In genomic region chr2:98559581-98559980, GRCh38 we compare ENCODE assay signal across 14 cellular contexts. TPM values are rescaled to one million over a fixed set of nuclear protein-coding genes. Genes with fewer than 3 reads are reported as not detected.
DNase-seq lines count a peak whose midpoint lies in the region; ATAC-seq and TF ChIP-seq lines count a peak whose summit lies in the region.
"Had no signal": no experiment of that assay in that cellular context is flagged by ENCODE, and none has a peak within 500 bp of the region (broad histone marks: within the 10 kb centered on the region; RNA-seq: fewer than 3 reads in every experiment).

No MANE protein-coding gene starts in this region.

- no peak for ATAC-seq in CD8-positive, alpha-beta T cell
- ATAC-seq in naive B cell (ENCODE audit: low read depth in 2 of 2): no peak
- no peak for ATAC-seq in foreskin keratinocyte
- ATAC-seq: body of pancreas had no signal

- H3K4me2 ChIP-seq in GM23248 (ENCODE audit: unreplicated experiment): peak overlapping the region; percentile 64

- POLR2A ChIA-PET in CD8-positive, alpha-beta T cell (lab: Charles Lee): interaction anchor here (0.5 kb wide), 1 partner anchor 267 kb away, joined by 5 read pairs; no protein-coding TSS in a partner anchor

- H3K4me1 Mint-ChIP-seq in CD8-positive, alpha-beta T cell (ENCODE audit: low read depth): peaks cover 46% of the 10 kb centered on the region
- peaks cover 10 to 19% (median 12%) of the 10 kb centered on the region in 3 donors for H3K4me1 Mint-ChIP-seq in naive B cell

- DNase-seq in CD8-positive, alpha-beta T cell: no peak
- no peak for DNase-seq in GM23248
- DNase-seq in amniotic epithelial cell (ENCODE audit: low read depth): peak; percentile 10
- no peak for DNase-seq in naive B cell
- DNase-seq in T1000 (lab: John Stamatoyannopoulos, UW): no peak
- DNase-seq in COLO668 (lab: John Stamatoyannopoulos, UW; ENCODE audit: unreplicated experiment): no peak
- DNase-seq in HT-29 (ENCODE audit: low spot score): no peak
- DNase-seq in foreskin keratinocyte: no peak
- DNase-seq: body of pancreas, COR-L47, hypothalamus had no signal

- intact Hi-C loops in CD8-positive, alpha-beta T cell (cut with DNase I, micrococcal nuclease): no loop called here

- peak overlapping the region; percentile 79 for H3K27ac Mint-ChIP-seq in CD8-positive, alpha-beta T cell
- peak overlapping the region in 4 of 6 donors; percentile 21 to 82 (median 59) for H3K27ac Mint-ChIP-seq in naive B cell

- no peak overlapping the region for H3K27ac ChIP-seq in CD8-positive, alpha-beta T cell (ENCODE audit: low read depth, low read length)
- H3K27ac ChIP-seq in GM23248 (peak overlapping the region; percentile 59), foreskin keratinocyte (no peak overlapping the region)
- H3K27ac ChIP-seq: body of pancreas, HL-60, thyroid gland had no signal

- 98% methylated on average over 3 of the region's 3 CpGs for WGBS in GM23248 (ENCODE audit: low coverage in 1 of 2, low lambda C conversion rate in 2 of 2, missing lambda C conversion rate in 2 of 2), 2 experiments

- H3K27me3 Mint-ChIP-seq in CD8-positive, alpha-beta T cell (ENCODE audit: low read depth): no peaks in the 10 kb centered on the region
- no peaks in the 10 kb centered on the region for H3K27me3 Mint-ChIP-seq in naive B cell

- no peak overlapping the region for H3K4me3 ChIP-seq in CD8-positive, alpha-beta T cell (ENCODE audit: low read depth, low read length)
- no peak overlapping the region for H3K4me3 ChIP-seq in GM23248
- H3K4me3 ChIP-seq: body of pancreas, right atrium auricular region, thyroid gland had no signal

- no peaks in the 10 kb centered on the region for H3K27me3 ChIP-seq in CD8-positive, alpha-beta T cell (ENCODE audit: insufficient read depth, low read length)
- no peaks in the 10 kb centered on the region for H3K27me3 ChIP-seq in GM23248 (replicated peaks; ENCODE audit: insufficient read depth)
- no peaks in the 10 kb centered on the region for H3K27me3 ChIP-seq in foreskin keratinocyte
- H3K27me3 ChIP-seq: body of pancreas, right atrium auricular region, thyroid gland had no signal

- H3K9me3 Mint-ChIP-seq in CD8-positive, alpha-beta T cell: no peaks in the 10 kb centered on the region
- no peaks in the 10 kb centered on the region for H3K9me3 Mint-ChIP-seq in naive B cell

- H3K9me3 ChIP-seq in CD8-positive, alpha-beta T cell (ENCODE audit: low read length): no peaks in the 10 kb centered on the region
- H3K9me3 ChIP-seq in GM23248 (ENCODE audit: low read depth): no peaks in the 10 kb centered on the region
- H3K9me3 ChIP-seq: body of pancreas, right atrium auricular region, thyroid gland had no signal

- 0 out of 2 replicates have a peak overlapping the region, but pooled peaks have one; percentile 11 for H3K9ac ChIP-seq in GM23248

- H2AFZ ChIP-seq in GM23248: no peak overlapping the region

- no peak for TF ChIP-seq CTCF in CD8-positive, alpha-beta T cell (IDR thresholded peaks at IDR 0.05)
- TF ChIP-seq CTCF in foreskin keratinocyte (conservative IDR thresholded peaks at IDR 0.05): no peak

- H3F3A ChIP-seq in GM23248 (ENCODE audit: insufficient read depth): peaks cover 12% of the 10 kb centered on the region

- peaks cover 87% of the 10 kb centered on the region for H3K36me3 Mint-ChIP-seq in CD8-positive, alpha-beta T cell
- H3K36me3 Mint-ChIP-seq in naive B cell: no peaks in the 10 kb centered on the region

- no peak overlapping the region for H3K4me3 Mint-ChIP-seq in CD8-positive, alpha-beta T cell
- H3K4me3 Mint-ChIP-seq in naive B cell: no peak overlapping the region

- in situ Hi-C loops in GM23248 (cut with MboI): no loop called here

- H3K79me2 ChIP-seq in GM23248 (ENCODE audit: insufficient read depth): no peaks in the 10 kb centered on the region

- no peaks in the 10 kb centered on the region for H4K20me1 ChIP-seq in GM23248 (ENCODE audit: insufficient read depth)

- peaks cover 8% of the 10 kb centered on the region for H3K4me1 ChIP-seq in CD8-positive, alpha-beta T cell (ENCODE audit: insufficient read depth, low read length)
- peaks cover 10% of the 10 kb centered on the region for H3K4me1 ChIP-seq in GM23248 (ENCODE audit: insufficient read depth)
- no peaks in the 10 kb centered on the region for H3K4me1 ChIP-seq in foreskin keratinocyte
- H3K4me1 ChIP-seq: body of pancreas had no signal

- CTCF ChIA-PET in CD8-positive, alpha-beta T cell (lab: Charles Lee): interaction anchor here (0.6 to 5.0 kb wide), 4 partner anchors 10 to 507 kb away, joined by 3 to 29 read pairs (median 4); no protein-coding TSS in a partner anchor

- H3K36me3 ChIP-seq in CD8-positive, alpha-beta T cell (ENCODE audit: insufficient read depth, low read length): peaks cover 65% of the 10 kb centered on the region
- no peaks in the 10 kb centered on the region for H3K36me3 ChIP-seq in GM23248 (ENCODE audit: low read depth)

- H3K9me2 ChIP-seq in GM23248 (ENCODE audit: insufficient read depth): no peaks in the 10 kb centered on the region

RNA-seq across cellular contexts. Expression of gene COA5, which starts 48.7 kb away (rescaled TPM):
- 10 to 100 TPM; 19.7 to 24.1 TPM for total RNA-seq in CD8-positive, alpha-beta T cell
- total RNA-seq in GM23248 (2014; rRNA removed; shearing (Covaris generic)): 23.8 and 32.7 TPM in 2 replicates
- polyA plus RNA-seq in GM23248 (2016; fragmentation: Nextera tagmentation; extraction: Ambion mirVana): 38.2 and 42.0 TPM in 2 replicates
- 10 to 100 TPM; 27.4 to 40.5 (median 36.0) TPM for polyA plus RNA-seq in naive B cell (ENCODE audit: low read depth in 6 of 6)
- 23.8 and 30.0 TPM in 2 replicates for total RNA-seq in HT-29 (2014; rRNA removed; shearing (Covaris generic))
- 11.1 and 12.7 TPM in 2 replicates for total RNA-seq in foreskin keratinocyte
- 15.6 and 17.8 TPM in 2 replicates for polyA plus RNA-seq in foreskin keratinocyte

RNA-seq across cellular contexts. Expression of gene UNC50, which starts 48.8 kb away (rescaled TPM):
- total RNA-seq in CD8-positive, alpha-beta T cell: 10 to 100 TPM; 12.5 to 14.4 TPM
- 46.0 and 71.8 TPM in 2 replicates for total RNA-seq in GM23248 (2014; rRNA removed; shearing (Covaris generic))
- polyA plus RNA-seq in GM23248 (2016; fragmentation: Nextera tagmentation; extraction: Ambion mirVana): 80.5 and 88.6 TPM in 2 replicates
- 10 to 100 TPM; 36.8 to 71.5 (median 49.7) TPM for polyA plus RNA-seq in naive B cell (ENCODE audit: low read depth in 6 of 6)
- total RNA-seq in HT-29 (2014; rRNA removed; shearing (Covaris generic)): 18.4 and 20.7 TPM in 2 replicates
- 36.2 and 38.5 TPM in 2 replicates for total RNA-seq in foreskin keratinocyte
- 36.4 and 42.7 TPM in 2 replicates for polyA plus RNA-seq in foreskin keratinocyte
